1 cellular context compared by ENCODE assay signal in the genomic region with DNA sequence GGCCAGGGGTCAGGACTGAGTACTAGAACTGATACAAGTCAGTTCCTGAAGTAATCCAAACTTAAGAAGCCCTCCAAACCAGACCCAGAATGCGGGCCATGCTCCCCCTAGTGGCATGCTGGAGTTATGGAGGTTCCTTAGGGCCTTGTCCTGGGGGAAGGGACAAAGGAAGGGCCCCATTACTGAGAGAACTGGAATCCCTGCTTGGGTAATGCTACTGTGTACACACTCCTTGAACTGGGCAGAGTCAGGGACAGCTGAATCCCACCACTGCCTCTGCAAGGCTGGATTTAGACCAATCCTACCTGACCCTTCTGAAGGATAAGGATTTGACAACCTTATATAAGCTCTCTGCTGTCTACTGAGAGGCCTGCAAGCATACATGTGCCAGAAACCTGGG.
TF ChIP-seq lines count a peak whose summit lies in the region.

No MANE protein-coding gene starts in this region.

TF ChIP-seq in GM12878, 131 proteins besides CTCF, POLR2A, EP300 and RAD21 (continued from another document):
- TF ChIP-seq, protein P1, sequence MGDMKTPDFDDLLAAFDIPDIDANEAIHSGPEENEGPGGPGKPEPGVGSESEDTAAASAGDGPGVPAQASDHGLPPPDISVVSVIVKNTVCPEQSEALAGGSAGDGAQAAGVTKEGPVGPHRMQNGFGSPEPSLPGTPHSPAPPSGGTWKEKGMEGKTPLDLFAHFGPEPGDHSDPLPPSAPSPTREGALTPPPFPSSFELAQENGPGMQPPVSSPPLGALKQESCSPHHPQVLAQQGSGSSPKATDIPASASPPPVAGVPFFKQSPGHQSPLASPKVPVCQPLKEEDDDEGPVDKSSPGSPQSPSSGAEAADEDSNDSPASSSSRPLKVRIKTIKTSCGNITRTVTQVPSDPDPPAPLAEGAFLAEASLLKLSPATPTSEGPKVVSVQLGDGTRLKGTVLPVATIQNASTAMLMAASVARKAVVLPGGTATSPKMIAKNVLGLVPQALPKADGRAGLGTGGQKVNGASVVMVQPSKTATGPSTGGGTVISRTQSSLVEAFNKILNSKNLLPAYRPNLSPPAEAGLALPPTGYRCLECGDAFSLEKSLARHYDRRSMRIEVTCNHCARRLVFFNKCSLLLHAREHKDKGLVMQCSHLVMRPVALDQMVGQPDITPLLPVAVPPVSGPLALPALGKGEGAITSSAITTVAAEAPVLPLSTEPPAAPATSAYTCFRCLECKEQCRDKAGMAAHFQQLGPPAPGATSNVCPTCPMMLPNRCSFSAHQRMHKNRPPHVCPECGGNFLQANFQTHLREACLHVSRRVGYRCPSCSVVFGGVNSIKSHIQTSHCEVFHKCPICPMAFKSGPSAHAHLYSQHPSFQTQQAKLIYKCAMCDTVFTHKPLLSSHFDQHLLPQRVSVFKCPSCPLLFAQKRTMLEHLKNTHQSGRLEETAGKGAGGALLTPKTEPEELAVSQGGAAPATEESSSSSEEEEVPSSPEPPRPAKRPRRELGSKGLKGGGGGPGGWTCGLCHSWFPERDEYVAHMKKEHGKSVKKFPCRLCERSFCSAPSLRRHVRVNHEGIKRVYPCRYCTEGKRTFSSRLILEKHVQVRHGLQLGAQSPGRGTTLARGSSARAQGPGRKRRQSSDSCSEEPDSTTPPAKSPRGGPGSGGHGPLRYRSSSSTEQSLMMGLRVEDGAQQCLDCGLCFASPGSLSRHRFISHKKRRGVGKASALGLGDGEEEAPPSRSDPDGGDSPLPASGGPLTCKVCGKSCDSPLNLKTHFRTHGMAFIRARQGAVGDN (IDR thresholded peaks at IDR 0.05) = no peak
- TF ChIP-seq, protein P2, sequence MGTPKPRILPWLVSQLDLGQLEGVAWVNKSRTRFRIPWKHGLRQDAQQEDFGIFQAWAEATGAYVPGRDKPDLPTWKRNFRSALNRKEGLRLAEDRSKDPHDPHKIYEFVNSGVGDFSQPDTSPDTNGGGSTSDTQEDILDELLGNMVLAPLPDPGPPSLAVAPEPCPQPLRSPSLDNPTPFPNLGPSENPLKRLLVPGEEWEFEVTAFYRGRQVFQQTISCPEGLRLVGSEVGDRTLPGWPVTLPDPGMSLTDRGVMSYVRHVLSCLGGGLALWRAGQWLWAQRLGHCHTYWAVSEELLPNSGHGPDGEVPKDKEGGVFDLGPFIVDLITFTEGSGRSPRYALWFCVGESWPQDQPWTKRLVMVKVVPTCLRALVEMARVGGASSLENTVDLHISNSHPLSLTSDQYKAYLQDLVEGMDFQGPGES (IDR thresholded peaks at IDR 0.05) = no peak
- TF ChIP-seq ZNF207 (IDR thresholded peaks at IDR 0.05; ENCODE audit: borderline replicate concordance) = no peak
- peak; percentile 81 for TF ChIP-seq YY1 (IDR thresholded peaks at IDR 0.05; ENCODE audit: low read depth, low read length)
- TF ChIP-seq SUPT20H (IDR thresholded peaks at IDR 0.05; ENCODE audit: borderline replicate concordance, control insufficient read depth, low read depth, low read length) = no peak
- no peak for TF ChIP-seq CREB1 (IDR thresholded peaks at IDR 0.05; ENCODE audit: low read depth)
- TF ChIP-seq BHLHE40 (IDR thresholded peaks at IDR 0.05; ENCODE audit: borderline replicate concordance in 1 of 2, low read depth in 2 of 2, low read length in 1 of 2) = no peak
- no peak for TF ChIP-seq CHD1 (IDR thresholded peaks at IDR 0.05; ENCODE audit: low read depth, low read length)
- TF ChIP-seq FOXM1 (IDR thresholded peaks at IDR 0.05; ENCODE audit: low read depth, low read length) = no peak
- TF ChIP-seq SMC3 (IDR thresholded peaks at IDR 0.05; ENCODE audit: borderline replicate concordance, low read length) = peak; percentile 86
- TF ChIP-seq, protein P3, sequence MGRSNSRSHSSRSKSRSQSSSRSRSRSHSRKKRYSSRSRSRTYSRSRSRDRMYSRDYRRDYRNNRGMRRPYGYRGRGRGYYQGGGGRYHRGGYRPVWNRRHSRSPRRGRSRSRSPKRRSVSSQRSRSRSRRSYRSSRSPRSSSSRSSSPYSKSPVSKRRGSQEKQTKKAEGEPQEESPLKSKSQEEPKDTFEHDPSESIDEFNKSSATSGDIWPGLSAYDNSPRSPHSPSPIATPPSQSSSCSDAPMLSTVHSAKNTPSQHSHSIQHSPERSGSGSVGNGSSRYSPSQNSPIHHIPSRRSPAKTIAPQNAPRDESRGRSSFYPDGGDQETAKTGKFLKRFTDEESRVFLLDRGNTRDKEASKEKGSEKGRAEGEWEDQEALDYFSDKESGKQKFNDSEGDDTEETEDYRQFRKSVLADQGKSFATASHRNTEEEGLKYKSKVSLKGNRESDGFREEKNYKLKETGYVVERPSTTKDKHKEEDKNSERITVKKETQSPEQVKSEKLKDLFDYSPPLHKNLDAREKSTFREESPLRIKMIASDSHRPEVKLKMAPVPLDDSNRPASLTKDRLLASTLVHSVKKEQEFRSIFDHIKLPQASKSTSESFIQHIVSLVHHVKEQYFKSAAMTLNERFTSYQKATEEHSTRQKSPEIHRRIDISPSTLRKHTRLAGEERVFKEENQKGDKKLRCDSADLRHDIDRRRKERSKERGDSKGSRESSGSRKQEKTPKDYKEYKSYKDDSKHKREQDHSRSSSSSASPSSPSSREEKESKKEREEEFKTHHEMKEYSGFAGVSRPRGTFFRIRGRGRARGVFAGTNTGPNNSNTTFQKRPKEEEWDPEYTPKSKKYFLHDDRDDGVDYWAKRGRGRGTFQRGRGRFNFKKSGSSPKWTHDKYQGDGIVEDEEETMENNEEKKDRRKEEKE (IDR thresholded peaks at IDR 0.05) = no peak
- no peak for TF ChIP-seq NFIC (IDR thresholded peaks at IDR 0.05; ENCODE audit: low read depth, low read length)
- TF ChIP-seq, protein P4, sequence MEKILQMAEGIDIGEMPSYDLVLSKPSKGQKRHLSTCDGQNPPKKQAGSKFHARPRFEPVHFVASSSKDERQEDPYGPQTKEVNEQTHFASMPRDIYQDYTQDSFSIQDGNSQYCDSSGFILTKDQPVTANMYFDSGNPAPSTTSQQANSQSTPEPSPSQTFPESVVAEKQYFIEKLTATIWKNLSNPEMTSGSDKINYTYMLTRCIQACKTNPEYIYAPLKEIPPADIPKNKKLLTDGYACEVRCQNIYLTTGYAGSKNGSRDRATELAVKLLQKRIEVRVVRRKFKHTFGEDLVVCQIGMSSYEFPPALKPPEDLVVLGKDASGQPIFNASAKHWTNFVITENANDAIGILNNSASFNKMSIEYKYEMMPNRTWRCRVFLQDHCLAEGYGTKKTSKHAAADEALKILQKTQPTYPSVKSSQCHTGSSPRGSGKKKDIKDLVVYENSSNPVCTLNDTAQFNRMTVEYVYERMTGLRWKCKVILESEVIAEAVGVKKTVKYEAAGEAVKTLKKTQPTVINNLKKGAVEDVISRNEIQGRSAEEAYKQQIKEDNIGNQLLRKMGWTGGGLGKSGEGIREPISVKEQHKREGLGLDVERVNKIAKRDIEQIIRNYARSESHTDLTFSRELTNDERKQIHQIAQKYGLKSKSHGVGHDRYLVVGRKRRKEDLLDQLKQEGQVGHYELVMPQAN (conservative IDR thresholded peaks at IDR 0.05) = no peak
- TF ChIP-seq TBL1XR1 (IDR thresholded peaks at IDR 0.05; ENCODE audit: low read depth, low read length) = no peak
- TF ChIP-seq POU2F2 (IDR thresholded peaks at IDR 0.05; ENCODE audit: borderline replicate concordance, low read depth, low read length) = no peak
- TF ChIP-seq ZZZ3 (IDR thresholded peaks at IDR 0.05; ENCODE audit: control insufficient read depth, insufficient read length, low read depth) = no peak
- TF ChIP-seq STAT1 (conservative IDR thresholded peaks at IDR 0.05) = no peak
- TF ChIP-seq IKZF1 (conservative IDR thresholded peaks at IDR 0.05) = peak; percentile 40
- no peak for TF ChIP-seq TARDBP (IDR thresholded peaks at IDR 0.05; ENCODE audit: borderline replicate concordance)
- no peak for TF ChIP-seq SPI1 (IDR thresholded peaks at IDR 0.05; ENCODE audit: borderline replicate concordance, insufficient read depth, low read depth, low read length)
